In the genomic region with DNA sequence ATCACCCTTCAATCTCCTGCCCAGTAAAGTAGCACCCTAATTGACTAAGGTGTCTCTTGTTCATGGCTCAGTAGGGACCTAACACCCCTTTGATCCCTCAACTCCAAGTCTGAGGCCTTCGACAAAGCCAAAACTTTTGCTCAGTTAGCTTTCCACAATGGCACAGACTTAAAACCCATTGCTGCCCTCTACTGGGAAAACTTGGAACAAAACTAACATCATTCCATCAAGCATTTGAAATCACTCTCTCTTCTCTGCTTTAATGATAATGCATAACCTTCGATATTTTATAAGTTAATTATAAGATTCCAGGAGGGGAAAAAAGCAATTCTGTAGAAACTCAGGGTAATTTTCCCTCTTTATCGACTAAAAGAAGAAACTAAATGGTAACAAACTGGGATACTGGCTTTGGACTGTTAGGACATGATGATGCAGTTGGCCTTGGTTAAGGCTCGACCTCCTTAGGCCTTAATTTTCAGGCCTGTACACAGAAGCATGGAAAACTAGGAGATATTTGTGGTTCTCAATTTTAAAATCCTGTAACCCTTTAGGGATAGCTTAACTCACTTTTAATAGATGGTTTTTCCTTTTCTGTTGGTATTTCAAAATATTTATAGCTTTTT, we compare ENCODE assay signal across 8 cellular contexts.
A peak's percentile ranks its signal among the peaks of the same experiment; 100 is the strongest.
DNase-seq lines count a peak whose midpoint lies in the region; ATAC-seq, FAIRE-seq and TF ChIP-seq lines count a peak whose summit lies in the region.

No MANE protein-coding gene starts in this region.

- no peak overlapping the region for H3K4me3 ChIP-seq in GM12865 (ENCODE audit: low read depth, low read length)
- H3K4me3 ChIP-seq in bronchial epithelial cell (ENCODE audit: low read depth, low read length), result no peak overlapping the region
- no peak overlapping the region for H3K4me3 ChIP-seq in HepG2 (replicated peaks in 1 of 3; ENCODE audit: insufficient read depth in 1 of 3, low read depth in 2 of 3, low read length in 3 of 3)
- H3K4me3 ChIP-seq in upper lobe of right lung, result no peak overlapping the region
- no peak overlapping the region for H3K4me3 ChIP-seq in ovary

- H3K4me1 ChIP-seq in HepG2 (ENCODE audit: insufficient read depth, low read length) (no peaks in the 10 kb centered on the region), upper lobe of right lung (peaks cover 7% of the 10 kb centered on the region), ovary (ENCODE audit: insufficient read depth) (peaks cover 3% of the 10 kb centered on the region)

- no peak for TF ChIP-seq POLR2A in HepG2 (IDR thresholded peaks at IDR 0.05; ENCODE audit: insufficient read depth in 1 of 2, low read depth in 2 of 2, low read length in 2 of 2)
- no peak for TF ChIP-seq POLR2A in ovary (IDR thresholded peaks at IDR 0.05)

- BruUV-seq in HepG2 (replicated peaks; lab: Mats Ljungman, UMichigan), result no TSS peak

- no peak for TF ChIP-seq EP300 in HepG2 (IDR thresholded peaks at IDR 0.05; ENCODE audit: low read depth in 2 of 2, low read length in 2 of 2)
- no peak for TF ChIP-seq EP300 in HepG2 (CRISPR knock-in tag; IDR thresholded peaks at IDR 0.05; ENCODE audit: borderline replicate concordance)
- TF ChIP-seq EP300 in ovary (IDR thresholded peaks at IDR 0.05), result no peak

- no peak overlapping the region for H3K4me2 ChIP-seq in HepG2 (ENCODE audit: low read depth, low read length)

- no peaks in the 10 kb centered on the region for H3K27me3 ChIP-seq in bronchial epithelial cell (ENCODE audit: control insufficient read depth, insufficient read depth, low read length)
- H3K27me3 ChIP-seq in HepG2 (ENCODE audit: control insufficient read depth in 1 of 2, insufficient read depth in 2 of 2, low read length in 2 of 2), result no peaks in the 10 kb centered on the region
- H3K27me3 ChIP-seq in upper lobe of right lung, result no peaks in the 10 kb centered on the region
- no peaks in the 10 kb centered on the region for H3K27me3 ChIP-seq in ovary

- no peak overlapping the region for H2AFZ ChIP-seq in HepG2 (ENCODE audit: low read length)

- POLR2A ChIA-PET in HepG2 (lab: Yijun Ruan, JAX), result no interaction called here

- FAIRE-seq in bronchial epithelial cell (lab: Jason Lieb, UNC), result no peak
- peak; percentile 68 for FAIRE-seq in HepG2 (lab: Jason Lieb, UNC)

- peak; percentile 57 for TF ChIP-seq CTCF in GM12865 (IDR thresholded peaks at IDR 0.05; ENCODE audit: insufficient read depth, low read depth, low read length, missing control alignments)
- peak; percentile 61 for TF ChIP-seq CTCF in bronchial epithelial cell (IDR thresholded peaks at IDR 0.05; ENCODE audit: insufficient read depth, low read length, severe bottlenecking)
- TF ChIP-seq CTCF in HepG2 (CRISPR knock-in tag; IDR thresholded peaks at IDR 0.05), result peak; percentile 77
- peak; percentile 62 for TF ChIP-seq CTCF in upper lobe of right lung (IDR thresholded peaks at IDR 0.05)
- TF ChIP-seq CTCF in ovary (IDR thresholded peaks at IDR 0.05), result peak in 1 of 3 donors; percentile 11

- WGBS in HepG2 (ENCODE audit: low lambda C conversion rate), result 37% methylated on average over 4 of the region's 4 CpGs
- 34 to 45% (median 40%) methylated on average over 4 of the region's 4 CpGs for WGBS in ovary, 3 donors

- no peak overlapping the region for H3K27ac ChIP-seq in HepG2 (ENCODE audit: extremely low read length, insufficient read depth, low read length)
- no peak overlapping the region for H3K27ac ChIP-seq in upper lobe of right lung
- H3K27ac ChIP-seq in ovary, result no peak overlapping the region

- in situ Hi-C loops in HepG2 (cut with HindIII; ENCODE audit: extremely low pct_ligation_motif_present, low pct_unique_long_range_greater_than_20kb), result loop anchor here (5.0 to 25.0 kb wide), 5 partner anchors 582 to 1582 kb away; partner anchors contain the start of gene XIRP2

- H3K79me2 ChIP-seq in HepG2 (ENCODE audit: insufficient read depth, low read length), result no peaks in the 10 kb centered on the region

- 0 out of 2 replicates have a peak, but pooled peaks have one; percentile 13 for TF ChIP-seq RAD21 in HepG2 (CRISPR knock-in tag; IDR thresholded peaks at IDR 0.05)

- DNase-seq in AML-193 (lab: John Stamatoyannopoulos, UW) (peak; percentile 27 to 47), GM12865 (ENCODE audit: low read depth) (peak; percentile 66), NCI-H446 treated with DMSO at 0.1 percent for 48 hours (lab: John Stamatoyannopoulos, UW) (peak; percentile 29), bronchial epithelial cell (ENCODE audit: low read depth) (peak; percentile 73), HepG2 (ENCODE audit: low spot score) (peak; percentile 58), upper lobe of right lung (no peak), ovary (no peak)

- CTCF ChIA-PET in HepG2 (lab: Yijun Ruan, JAX; ENCODE audit: low intra/inter-chr PET ratio, low total read pairs), result interaction anchor here (0.8 to 2.0 kb wide), 4 partner anchors 217 to 1580 kb away, joined by 3 to 12 read pairs (median 4); no protein-coding TSS in a partner anchor

- intact Hi-C loops in HepG2 (cut with micrococcal nuclease; ENCODE audit: unreplicated experiment) (loop anchor here (1.0 to 5.0 kb wide), 8 partner anchors 432 to 1219 kb away; partner anchors contain the start of gene B3GALT1), upper lobe of right lung (cut with DNase I) (no loop called here), ovary (cut with DNase I) (loop anchor here in 1 of 4 donors (10.0 kb wide), 1 partner anchor 1585 kb away; no protein-coding TSS in a partner anchor)

- no peaks in the 10 kb centered on the region for H4K20me1 ChIP-seq in HepG2 (ENCODE audit: insufficient read depth, low read length)

- H3K9me3 ChIP-seq in HepG2 (ENCODE audit: low read length) (no peaks in the 10 kb centered on the region), upper lobe of right lung (no peaks in the 10 kb centered on the region), ovary (no peaks in the 10 kb centered on the region)

- H3K36me3 ChIP-seq in bronchial epithelial cell (ENCODE audit: control insufficient read depth, insufficient read depth, low read length) (peaks cover 7% of the 10 kb centered on the region), HepG2 (replicated peaks in 1 of 2; ENCODE audit: control insufficient read depth in 1 of 2, insufficient read depth in 2 of 2, low read length in 2 of 2) (peaks cover 14 to 44% of the 10 kb centered on the region in 2 experiments), upper lobe of right lung (peaks cover 10% of the 10 kb centered on the region), ovary (no peaks in the 10 kb centered on the region)

- H3K9ac ChIP-seq in HepG2 (ENCODE audit: insufficient read depth, low read depth, low read length), result no peak overlapping the region

- ATAC-seq in HG03039 (IDR thresholded peaks at IDR 0.05; ENCODE audit: unreplicated experiment), result peak; percentile 58
- ATAC-seq in HepG2, result peak; percentile 66
- ATAC-seq in upper lobe of right lung, result peak; percentile 79

TF ChIP-seq in HepG2, 621 proteins besides CTCF, POLR2A, EP300 and RAD21 (continues in another document):
- TF ChIP-seq ZNF740 (CRISPR knock-in tag; IDR thresholded peaks at IDR 0.05) (no peak), MAFK (conservative IDR thresholded peaks at IDR 0.05 in 1 of 2, IDR thresholded peaks at IDR 0.05 in 1 of 2; ENCODE audit: low read length in 2 of 2) (peak; percentile 33 to 42; a peak in 3 of 4 replicates), ZNF644 (CRISPR knock-in tag; IDR thresholded peaks at IDR 0.05; ENCODE audit: low read depth) (0 out of 2 replicates have a peak, but pooled peaks have one; percentile 50), MED1 (CRISPR knock-in tag; IDR thresholded peaks at IDR 0.05) (no peak), ARNTL (CRISPR knock-in tag; IDR thresholded peaks at IDR 0.05) (0 out of 2 replicates have a peak, but pooled peaks have one; percentile 1), SETDB1 (CRISPR knock-in tag; IDR thresholded peaks at IDR 0.05; ENCODE audit: borderline replicate concordance) (no peak), SMC3 (IDR thresholded peaks at IDR 0.05; ENCODE audit: low read length) (peak; percentile 46; the same call in 1 of the 2 replicates), ZNF841 (CRISPR knock-in tag; IDR thresholded peaks at IDR 0.05; ENCODE audit: borderline replicate concordance) (0 out of 2 replicates have a peak, but pooled peaks have one; percentile 23), RBFOX2 (IDR thresholded peaks at IDR 0.05; ENCODE audit: low read depth, low read length) (no peak)
- TF ChIP-seq, protein P1, sequence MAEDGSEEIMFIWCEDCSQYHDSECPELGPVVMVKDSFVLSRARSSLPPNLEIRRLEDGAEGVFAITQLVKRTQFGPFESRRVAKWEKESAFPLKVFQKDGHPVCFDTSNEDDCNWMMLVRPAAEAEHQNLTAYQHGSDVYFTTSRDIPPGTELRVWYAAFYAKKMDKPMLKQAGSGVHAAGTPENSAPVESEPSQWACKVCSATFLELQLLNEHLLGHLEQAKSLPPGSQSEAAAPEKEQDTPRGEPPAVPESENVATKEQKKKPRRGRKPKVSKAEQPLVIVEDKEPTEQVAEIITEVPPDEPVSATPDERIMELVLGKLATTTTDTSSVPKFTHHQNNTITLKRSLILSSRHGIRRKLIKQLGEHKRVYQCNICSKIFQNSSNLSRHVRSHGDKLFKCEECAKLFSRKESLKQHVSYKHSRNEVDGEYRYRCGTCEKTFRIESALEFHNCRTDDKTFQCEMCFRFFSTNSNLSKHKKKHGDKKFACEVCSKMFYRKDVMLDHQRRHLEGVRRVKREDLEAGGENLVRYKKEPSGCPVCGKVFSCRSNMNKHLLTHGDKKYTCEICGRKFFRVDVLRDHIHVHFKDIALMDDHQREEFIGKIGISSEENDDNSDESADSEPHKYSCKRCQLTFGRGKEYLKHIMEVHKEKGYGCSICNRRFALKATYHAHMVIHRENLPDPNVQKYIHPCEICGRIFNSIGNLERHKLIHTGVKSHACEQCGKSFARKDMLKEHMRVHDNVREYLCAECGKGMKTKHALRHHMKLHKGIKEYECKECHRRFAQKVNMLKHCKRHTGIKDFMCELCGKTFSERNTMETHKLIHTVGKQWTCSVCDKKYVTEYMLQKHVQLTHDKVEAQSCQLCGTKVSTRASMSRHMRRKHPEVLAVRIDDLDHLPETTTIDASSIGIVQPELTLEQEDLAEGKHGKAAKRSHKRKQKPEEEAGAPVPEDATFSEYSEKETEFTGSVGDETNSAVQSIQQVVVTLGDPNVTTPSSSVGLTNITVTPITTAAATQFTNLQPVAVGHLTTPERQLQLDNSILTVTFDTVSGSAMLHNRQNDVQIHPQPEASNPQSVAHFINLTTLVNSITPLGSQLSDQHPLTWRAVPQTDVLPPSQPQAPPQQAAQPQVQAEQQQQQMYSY (CRISPR knock-in tag; IDR thresholded peaks at IDR 0.05), result no peak

Comparison
In these comparisons a context has a peak if more than half of its experiments do, and no peak if none do; other contexts are left out.
1. DNase-seq: peak in AML-193 (2 of 2), GM12865 (single experiment), NCI-H446 treated with DMSO at 0.1 percent for 48 hours (single experiment), bronchial epithelial cell (single experiment) and HepG2 (single experiment); none in upper lobe of right lung (single experiment) and ovary (0 of 5).
2. Peak in every context shown above with its lines, with median percentiles within 50 percentile points of each other: ATAC-seq.